Comparison of ENCODE assay signal across 8 cellular contexts in the genomic region with DNA sequence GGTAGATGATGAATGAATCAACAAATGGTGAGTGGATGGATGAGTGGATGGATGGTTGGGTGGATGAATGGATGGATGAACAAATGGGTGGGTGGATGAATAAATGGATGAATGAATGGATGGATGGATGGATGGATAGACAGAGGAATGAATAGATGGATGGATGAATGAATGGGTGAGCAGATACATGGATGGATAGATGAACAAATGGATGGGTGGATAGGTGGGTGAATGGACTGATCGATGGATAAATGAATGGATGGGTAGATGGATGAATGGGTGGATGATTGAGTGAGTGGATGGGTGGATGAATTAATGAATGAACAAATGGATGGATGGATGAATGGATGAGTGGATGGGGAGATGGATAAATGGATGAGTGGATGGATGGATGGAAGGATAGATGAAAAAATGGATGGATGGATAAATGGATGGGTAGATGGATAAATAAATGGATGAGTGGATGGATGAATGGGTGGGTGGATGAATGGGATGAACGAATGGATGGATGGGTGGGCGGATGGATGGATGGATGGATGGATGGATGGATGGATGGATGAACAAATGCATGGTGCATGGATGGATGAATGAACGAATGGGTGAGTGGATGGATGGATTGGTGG.
"Had no signal": no experiment of that assay in that cellular context is flagged by ENCODE, and none has a peak within 500 bp of the region (broad histone marks: within the 10 kb centered on the region; RNA-seq: fewer than 3 reads in every experiment).

No MANE protein-coding gene starts in this region.

- H3K4me3 ChIP-seq: GM23338, HAP-1, K562 had no signal

- FAIRE-seq: HepG2, K562 had no signal

- H3K9me3 ChIP-seq: HAP-1 had no signal

- H3K27ac ChIP-seq: HL-60 had no signal

- DNase-seq: H7, KG1 had no signal

- H2AFZ ChIP-seq: GM23338 had no signal

- H3K4me1 ChIP-seq: HAP-1 had no signal

- ATAC-seq: GM23338, HCT116, HepG2, K562 had no signal

- H3K4me2 ChIP-seq: GM23338 had no signal
